ENCODE assay signal across 9 cellular contexts in genomic region chr6:127458817-127459216, GRCh38. TPM values are rescaled to one million over a fixed set of nuclear protein-coding genes. Genes with fewer than 3 reads are reported as not detected.
DNase-seq lines count a peak whose midpoint lies in the region; ATAC-seq and TF ChIP-seq lines count a peak whose summit lies in the region.
"Had no signal": no experiment of that assay in that cellular context is flagged by ENCODE, and none has a peak within 500 bp of the region (broad histone marks: within the 10 kb centered on the region; RNA-seq: fewer than 3 reads in every experiment).

No MANE protein-coding gene starts in this region.

- no peak overlapping the region for H2AFZ ChIP-seq in neuronal stem cell (ENCODE audit: low read length)

- no peaks in the 10 kb centered on the region for H3K27me3 Mint-ChIP-seq in activated CD8-positive, alpha-beta memory T cell treated with anti-CD3 and anti-CD28 coated beads, Interleukin-2, amount 10 ng/mL, durations not matched to agents 7 days and 5 days

- no peak overlapping the region for H3K18ac ChIP-seq in neuronal stem cell (ENCODE audit: low read length)

- no peak overlapping the region for H2BK15ac ChIP-seq in neuronal stem cell (ENCODE audit: low read length)

- H3K36me3 ChIP-seq in HUES48 (ENCODE audit: control insufficient read depth, insufficient read depth, low read length) (no peaks in the 10 kb centered on the region), brain microvascular endothelial cell (replicated peaks) (no peaks in the 10 kb centered on the region), subcutaneous abdominal adipose tissue (ENCODE audit: control insufficient read depth in 5 of 5, insufficient read depth in 5 of 5, low read length in 5 of 5) (no peaks in the 10 kb centered on the region), neuronal stem cell (replicated peaks in 1 of 2; ENCODE audit: control insufficient read depth in 2 of 2, insufficient read depth in 2 of 2, low read length in 2 of 2) (peaks cover 0 to 92% of the 10 kb centered on the region in 2 donors)

- no peak overlapping the region for H3K4me2 ChIP-seq in neuronal stem cell (ENCODE audit: insufficient read depth, low read length, poor library complexity, severe bottlenecking)

- CTCF ChIA-PET in activated CD8-positive, alpha-beta memory T cell treated with anti-CD3 and anti-CD28 coated beads, Interleukin-2, amount 10 ng/mL, durations not matched to agents 7 days and 5 days (lab: Charles Lee), result interaction anchor here (1.6 kb wide), 1 partner anchor 80 kb away, joined by 5 read pairs; no protein-coding TSS in a partner anchor

- peak; percentile 42 for DNase-seq in brain microvascular endothelial cell
- DNase-seq in left lobe of liver (ENCODE audit: low spot score), result peak; percentile 69
- no peak for DNase-seq in posterior vena cava (ENCODE audit: low spot score)
- no peak for DNase-seq in activated CD8-positive, alpha-beta memory T cell treated with anti-CD3 and anti-CD28 coated beads, Interleukin-2, amount 10 ng/mL, durations not matched to agents 7 days and 5 days
- no peak for DNase-seq in neuronal stem cell (ENCODE audit: low spot score)
- no peak for DNase-seq in GM20000 (ENCODE audit: low spot score)
- DNase-seq: NCI-H226 had no signal

- H3K4ac ChIP-seq in neuronal stem cell (ENCODE audit: low read length), result no peak overlapping the region

- H3K9me3 ChIP-seq in HUES48 (ENCODE audit: control insufficient read depth, insufficient read depth, low read length) (no peaks in the 10 kb centered on the region), subcutaneous abdominal adipose tissue (ENCODE audit: control insufficient read depth in 5 of 5, low read length in 5 of 5) (no peaks in the 10 kb centered on the region), neuronal stem cell (replicated peaks in 1 of 2; ENCODE audit: control insufficient read depth in 2 of 2, insufficient read depth in 1 of 2, low read depth in 1 of 2, low read length in 2 of 2) (no peaks in the 10 kb centered on the region)

- no peak overlapping the region for H2BK12ac ChIP-seq in neuronal stem cell (ENCODE audit: low read length)

- H3K27me3 ChIP-seq in HUES48 (ENCODE audit: control insufficient read depth, insufficient read depth, low read length) (no peaks in the 10 kb centered on the region), brain microvascular endothelial cell (replicated peaks) (no peaks in the 10 kb centered on the region), subcutaneous abdominal adipose tissue (ENCODE audit: control insufficient read depth in 5 of 5, insufficient read depth in 4 of 5, low read length in 5 of 5) (no peaks in the 10 kb centered on the region), neuronal stem cell (ENCODE audit: control insufficient read depth in 3 of 3, insufficient read depth in 3 of 3, low read depth in 1 of 3, low read length in 3 of 3) (no peaks in the 10 kb centered on the region)

- no peak overlapping the region for H2AK5ac ChIP-seq in neuronal stem cell (ENCODE audit: low read depth, low read length)

- peaks cover 21% of the 10 kb centered on the region for H3K4me1 Mint-ChIP-seq in activated CD8-positive, alpha-beta memory T cell treated with anti-CD3 and anti-CD28 coated beads, Interleukin-2, amount 10 ng/mL, durations not matched to agents 7 days and 5 days

- peak; percentile 95 for ATAC-seq in left lobe of liver
- no peak for ATAC-seq in activated CD8-positive, alpha-beta memory T cell treated with anti-CD3 and anti-CD28 coated beads, Interleukin-2, amount 10 ng/mL, durations not matched to agents 7 days and 5 days

- no CpG with 5 or more reads among the region's 4 CpGs for WGBS in neuronal stem cell (ENCODE audit: extremely low coverage in 2 of 2, insufficient read length in 2 of 2, insufficient replicate concordance in 1 of 2), 2 donors

- H3K4me3 ChIP-seq in HUES48 (ENCODE audit: low read depth, low read length) (no peak overlapping the region), brain microvascular endothelial cell (ENCODE audit: low read depth, low read length) (no peak overlapping the region), subcutaneous abdominal adipose tissue (ENCODE audit: low read depth in 1 of 5, low read length in 5 of 5) (peak overlapping the region; percentile 54 to 86 (median 69)), neuronal stem cell (ENCODE audit: low read length in 2 of 2) (no peak overlapping the region)

- peaks cover 2% of the 10 kb centered on the region for H3K36me3 Mint-ChIP-seq in activated CD8-positive, alpha-beta memory T cell treated with anti-CD3 and anti-CD28 coated beads, Interleukin-2, amount 10 ng/mL, durations not matched to agents 7 days and 5 days

- in situ Hi-C loops in brain microvascular endothelial cell (cut with HindIII; ENCODE audit: low pct_ligation_motif_present, low sequenced_read_pairs), result no loop called here

- intact Hi-C loops in posterior vena cava (cut with DNase I), result no loop called here

- no peak overlapping the region for H3K27ac Mint-ChIP-seq in activated CD8-positive, alpha-beta memory T cell treated with anti-CD3 and anti-CD28 coated beads, Interleukin-2, amount 10 ng/mL, durations not matched to agents 7 days and 5 days

- H3K79me1 ChIP-seq in neuronal stem cell (ENCODE audit: low read depth, low read length), result no peaks in the 10 kb centered on the region

- no peaks in the 10 kb centered on the region for H3K9me3 Mint-ChIP-seq in activated CD8-positive, alpha-beta memory T cell treated with anti-CD3 and anti-CD28 coated beads, Interleukin-2, amount 10 ng/mL, durations not matched to agents 7 days and 5 days (ENCODE audit: low read depth)

- H2BK120ac ChIP-seq in neuronal stem cell (ENCODE audit: low read depth, low read length), result no peak overlapping the region

- H3K4me1 ChIP-seq in HUES48 (ENCODE audit: control insufficient read depth, insufficient read depth, low read length), result peaks cover 38% of the 10 kb centered on the region
- peaks cover 0 to 55% (median 28%) of the 10 kb centered on the region in 5 donors for H3K4me1 ChIP-seq in subcutaneous abdominal adipose tissue (ENCODE audit: control insufficient read depth in 5 of 5, insufficient read depth in 5 of 5, low read length in 5 of 5)
- peaks cover 3 to 5% of the 10 kb centered on the region in 2 donors for H3K4me1 ChIP-seq in neuronal stem cell (ENCODE audit: control insufficient read depth in 2 of 2, insufficient read depth in 1 of 2, low read depth in 1 of 2, low read length in 2 of 2)

- no peak overlapping the region for H3K14ac ChIP-seq in neuronal stem cell (ENCODE audit: low read length)

- no peak overlapping the region for H3K23ac ChIP-seq in neuronal stem cell (ENCODE audit: low read depth, low read length, poor library complexity)

- H3K9ac ChIP-seq in HUES48 (ENCODE audit: low read depth, low read length), result no peak overlapping the region
- H3K9ac ChIP-seq in subcutaneous abdominal adipose tissue (ENCODE audit: low read length in 5 of 5), result peak overlapping the region; percentile 1 to 81 (median 47)
- H3K9ac ChIP-seq in neuronal stem cell (ENCODE audit: low read depth, low read length, poor library complexity), result no peak overlapping the region

- no peak overlapping the region for H3K4me3 Mint-ChIP-seq in activated CD8-positive, alpha-beta memory T cell treated with anti-CD3 and anti-CD28 coated beads, Interleukin-2, amount 10 ng/mL, durations not matched to agents 7 days and 5 days

- no peak overlapping the region for H4K91ac ChIP-seq in neuronal stem cell (ENCODE audit: low read depth, low read length, poor library complexity)

- TF ChIP-seq CTCF in brain microvascular endothelial cell (IDR thresholded peaks at IDR 0.05; ENCODE audit: low read depth, low read length, missing control alignments) (no peak), GM20000 (IDR thresholded peaks at IDR 0.05; ENCODE audit: extremely low read depth, missing control alignments) (no peak)

- H3K27ac ChIP-seq in HUES48 (ENCODE audit: low read depth, low read length) (peak overlapping the region; percentile 69), brain microvascular endothelial cell (peak overlapping the region; percentile 38), subcutaneous abdominal adipose tissue (ENCODE audit: low read depth, low read length) (peak overlapping the region; percentile 90), neuronal stem cell (replicated peaks; ENCODE audit: low read length) (no peak overlapping the region)

- H4K8ac ChIP-seq in neuronal stem cell (ENCODE audit: low read depth, low read length), result no peak overlapping the region

- H2BK5ac ChIP-seq in neuronal stem cell (ENCODE audit: low read length), result no peak overlapping the region

RNA-seq across cellular contexts. Expression of gene KIAA0408, which starts 0.4 kb away (rescaled TPM):
- total RNA-seq in left lobe of liver (0.13 TPM), posterior vena cava (1 to 10 TPM; 2.4 to 3.0 TPM)
- total RNA-seq in activated CD8-positive, alpha-beta memory T cell treated with anti-CD3 and anti-CD28 coated beads, Interleukin-2, amount 10 ng/mL, durations not matched to agents 7 days and 5 days, result 10 to 100 TPM in 1 of 2 experiments, 1 to 10 TPM in 1; 9.9 to 25.6 TPM
- polyA plus RNA-seq in neuronal stem cell (2013, experiment 1 of 2), result 10.1 TPM
- polyA plus RNA-seq in neuronal stem cell (2013, experiment 2 of 2), result 10.8 TPM

Comparison
In these comparisons a context has a peak if more than half of its experiments do, and no peak if none do; other contexts are left out.
1. H3K4me3 ChIP-seq: peak in subcutaneous abdominal adipose tissue (5 of 5); none in HUES48 (single experiment), brain microvascular endothelial cell (single experiment) and neuronal stem cell (0 of 2).
2. H3K9ac ChIP-seq: peak in subcutaneous abdominal adipose tissue (5 of 5); none in HUES48 (single experiment) and neuronal stem cell (single experiment).
3. DNase-seq: peak in brain microvascular endothelial cell (single experiment) and left lobe of liver (single experiment); none in posterior vena cava (single experiment), activated CD8-positive, alpha-beta memory T cell treated with anti-CD3 and anti-CD28 coated beads, Interleukin-2, amount 10 ng/mL, durations not matched to agents 7 days and 5 days (single experiment), neuronal stem cell (single experiment) and GM20000 (single experiment).